Comparison of ENCODE assay signal across 1 cellular context in the genomic region with DNA sequence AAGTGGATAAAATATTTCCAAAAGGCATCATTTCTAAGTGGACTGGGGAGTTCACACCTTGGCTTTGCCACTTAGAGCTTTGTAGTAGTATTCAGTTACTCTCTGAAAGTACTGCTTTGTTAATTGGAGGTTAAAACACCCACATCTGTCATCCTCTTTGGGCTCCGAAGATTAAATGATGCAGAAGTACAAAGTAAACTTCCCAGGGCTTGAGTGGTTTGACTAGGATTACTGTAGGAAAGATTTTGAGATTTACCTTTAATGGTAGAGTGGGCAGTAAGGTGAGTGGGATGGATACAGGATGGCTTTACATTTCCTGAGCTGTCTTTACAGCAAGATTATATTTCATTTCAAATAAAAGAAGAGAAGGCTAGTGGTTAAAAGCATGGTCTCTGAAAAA.
TF ChIP-seq lines count a peak whose summit lies in the region.

No MANE protein-coding gene starts in this region.

TF ChIP-seq in GM23338, 12 proteins besides CTCF, POLR2A, EP300 and RAD21 (continued from another document):
- TF ChIP-seq, protein P1, sequence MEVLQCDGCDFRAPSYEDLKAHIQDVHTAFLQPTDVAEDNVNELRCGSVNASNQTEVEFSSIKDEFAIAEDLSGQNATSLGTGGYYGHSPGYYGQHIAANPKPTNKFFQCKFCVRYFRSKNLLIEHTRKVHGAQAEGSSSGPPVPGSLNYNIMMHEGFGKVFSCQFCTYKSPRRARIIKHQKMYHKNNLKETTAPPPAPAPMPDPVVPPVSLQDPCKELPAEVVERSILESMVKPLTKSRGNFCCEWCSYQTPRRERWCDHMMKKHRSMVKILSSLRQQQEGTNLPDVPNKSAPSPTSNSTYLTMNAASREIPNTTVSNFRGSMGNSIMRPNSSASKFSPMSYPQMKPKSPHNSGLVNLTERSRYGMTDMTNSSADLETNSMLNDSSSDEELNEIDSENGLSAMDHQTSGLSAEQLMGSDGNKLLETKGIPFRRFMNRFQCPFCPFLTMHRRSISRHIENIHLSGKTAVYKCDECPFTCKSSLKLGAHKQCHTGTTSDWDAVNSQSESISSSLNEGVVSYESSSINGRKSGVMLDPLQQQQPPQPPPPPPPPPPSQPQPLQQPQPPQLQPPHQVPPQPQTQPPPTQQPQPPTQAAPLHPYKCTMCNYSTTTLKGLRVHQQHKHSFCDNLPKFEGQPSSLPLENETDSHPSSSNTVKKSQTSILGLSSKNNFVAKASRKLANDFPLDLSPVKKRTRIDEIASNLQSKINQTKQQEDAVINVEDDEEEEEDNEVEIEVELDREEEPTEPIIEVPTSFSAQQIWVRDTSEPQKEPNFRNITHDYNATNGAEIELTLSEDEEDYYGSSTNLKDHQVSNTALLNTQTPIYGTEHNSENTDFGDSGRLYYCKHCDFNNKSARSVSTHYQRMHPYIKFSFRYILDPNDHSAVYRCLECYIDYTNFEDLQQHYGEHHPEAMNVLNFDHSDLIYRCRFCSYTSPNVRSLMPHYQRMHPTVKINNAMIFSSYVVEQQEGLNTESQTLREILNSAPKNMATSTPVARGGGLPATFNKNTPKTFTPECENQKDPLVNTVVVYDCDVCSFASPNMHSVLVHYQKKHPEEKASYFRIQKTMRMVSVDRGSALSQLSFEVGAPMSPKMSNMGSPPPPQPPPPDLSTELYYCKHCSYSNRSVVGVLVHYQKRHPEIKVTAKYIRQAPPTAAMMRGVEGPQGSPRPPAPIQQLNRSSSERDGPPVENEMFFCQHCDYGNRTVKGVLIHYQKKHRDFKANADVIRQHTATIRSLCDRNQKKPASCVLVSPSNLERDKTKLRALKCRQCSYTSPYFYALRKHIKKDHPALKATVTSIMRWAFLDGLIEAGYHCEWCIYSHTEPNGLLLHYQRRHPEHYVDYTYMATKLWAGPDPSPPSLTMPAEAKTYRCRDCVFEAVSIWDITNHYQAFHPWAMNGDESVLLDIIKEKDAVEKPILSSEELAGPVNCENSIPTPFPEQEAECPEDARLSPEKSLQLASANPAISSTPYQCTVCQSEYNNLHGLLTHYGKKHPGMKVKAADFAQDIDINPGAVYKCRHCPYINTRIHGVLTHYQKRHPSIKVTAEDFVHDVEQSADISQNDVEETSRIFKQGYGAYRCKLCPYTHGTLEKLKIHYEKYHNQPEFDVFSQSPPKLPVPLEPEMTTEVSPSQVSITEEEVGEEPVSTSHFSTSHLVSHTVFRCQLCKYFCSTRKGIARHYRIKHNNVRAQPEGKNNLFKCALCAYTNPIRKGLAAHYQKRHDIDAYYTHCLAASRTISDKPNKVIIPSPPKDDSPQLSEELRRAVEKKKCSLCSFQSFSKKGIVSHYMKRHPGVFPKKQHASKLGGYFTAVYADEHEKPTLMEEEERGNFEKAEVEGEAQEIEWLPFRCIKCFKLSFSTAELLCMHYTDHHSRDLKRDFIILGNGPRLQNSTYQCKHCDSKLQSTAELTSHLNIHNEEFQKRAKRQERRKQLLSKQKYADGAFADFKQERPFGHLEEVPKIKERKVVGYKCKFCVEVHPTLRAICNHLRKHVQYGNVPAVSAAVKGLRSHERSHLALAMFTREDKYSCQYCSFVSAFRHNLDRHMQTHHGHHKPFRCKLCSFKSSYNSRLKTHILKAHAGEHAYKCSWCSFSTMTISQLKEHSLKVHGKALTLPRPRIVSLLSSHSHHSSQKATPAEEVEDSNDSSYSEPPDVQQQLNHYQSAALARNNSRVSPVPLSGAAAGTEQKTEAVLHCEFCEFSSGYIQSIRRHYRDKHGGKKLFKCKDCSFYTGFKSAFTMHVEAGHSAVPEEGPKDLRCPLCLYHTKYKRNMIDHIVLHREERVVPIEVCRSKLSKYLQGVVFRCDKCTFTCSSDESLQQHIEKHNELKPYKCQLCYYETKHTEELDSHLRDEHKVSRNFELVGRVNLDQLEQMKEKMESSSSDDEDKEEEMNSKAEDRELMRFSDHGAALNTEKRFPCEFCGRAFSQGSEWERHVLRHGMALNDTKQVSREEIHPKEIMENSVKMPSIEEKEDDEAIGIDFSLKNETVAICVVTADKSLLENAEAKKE (CRISPR knock-in tag; IDR thresholded peaks at IDR 0.05) = no peak
